Comparison of ENCODE assay signal across 12 cellular contexts in the genomic region with DNA sequence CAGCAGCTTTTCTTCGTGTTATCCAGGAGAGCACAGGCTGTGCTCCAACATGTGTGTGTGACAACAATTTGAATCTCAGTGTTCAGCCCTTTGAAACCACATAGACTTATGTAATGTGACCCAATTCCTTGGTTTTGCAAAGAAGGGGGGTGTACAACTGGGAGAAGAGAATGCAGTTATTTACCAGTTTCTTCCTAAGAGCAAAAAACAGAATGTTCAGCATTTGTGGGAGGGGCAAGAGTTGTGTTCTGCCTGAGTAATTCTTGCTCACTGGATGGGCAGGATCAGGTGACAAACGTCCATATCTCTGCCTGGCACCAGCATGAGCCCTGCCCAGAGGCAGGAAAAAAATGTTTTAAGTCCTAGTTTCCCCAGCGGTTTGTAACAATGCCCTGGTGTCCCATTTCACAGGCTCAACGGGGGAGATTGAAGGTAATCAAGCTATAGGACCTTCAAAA.
DNase-seq lines count a peak whose midpoint lies in the region; ATAC-seq and TF ChIP-seq lines count a peak whose summit lies in the region.
"Had no signal": no experiment of that assay in that cellular context is flagged by ENCODE, and none has a peak within 500 bp of the region (broad histone marks: within the 10 kb centered on the region; RNA-seq: fewer than 3 reads in every experiment).

No MANE protein-coding gene starts in this region.

- no peaks in the 10 kb centered on the region for H3K36me3 ChIP-seq in esophagus muscularis mucosa
- no peaks in the 10 kb centered on the region for H3K36me3 ChIP-seq in CD8-positive, alpha-beta memory T cell (ENCODE audit: insufficient read depth, low read length)

- POLR2A ChIA-PET in CD8-positive, alpha-beta memory T cell (lab: Charles Lee) = no interaction called here

- peak overlapping the region; percentile 46 to 70 (median 64) for H3K27ac ChIP-seq in esophagus muscularis mucosa (replicated peaks in 1 of 4)
- no peak overlapping the region for H3K27ac ChIP-seq in CD8-positive, alpha-beta memory T cell (ENCODE audit: low read depth, low read length)
- H3K27ac ChIP-seq: parathyroid adenoma had no signal

- no peaks in the 10 kb centered on the region for H3K9me3 ChIP-seq in esophagus muscularis mucosa
- no peaks in the 10 kb centered on the region for H3K9me3 ChIP-seq in CD8-positive, alpha-beta memory T cell (ENCODE audit: low read length)

- H3K4me3 ChIP-seq in esophagus muscularis mucosa = no peak overlapping the region
- H3K4me3 ChIP-seq in CD8-positive, alpha-beta memory T cell (ENCODE audit: low read length) = no peak overlapping the region

- peaks cover 19 to 32% (median 23%) of the 10 kb centered on the region in 3 donors for H3K4me1 Mint-ChIP-seq in naive B cell
- peaks cover 16 to 24% (median 23%) of the 10 kb centered on the region in 3 donors for H3K4me1 Mint-ChIP-seq in CD8-positive, alpha-beta memory T cell

- H3K9me3 Mint-ChIP-seq in naive B cell = peaks cover 0 to 4% (median 0%) of the 10 kb centered on the region in 7 donors
- H3K9me3 Mint-ChIP-seq in CD8-positive, alpha-beta memory T cell = peaks cover 0 to 2% (median 0%) of the 10 kb centered on the region in 5 donors
- H3K9me3 Mint-ChIP-seq: CD8-positive, alpha-beta T cell had no signal

- H3K27me3 Mint-ChIP-seq in naive B cell = no peaks in the 10 kb centered on the region
- peaks cover 0 to 22% of the 10 kb centered on the region in 2 donors for H3K27me3 Mint-ChIP-seq in CD8-positive, alpha-beta memory T cell

- ATAC-seq in naive B cell (ENCODE audit: low read depth in 2 of 2) (no peak), GM18873 (IDR thresholded peaks at IDR 0.05; ENCODE audit: low FRiP score, unreplicated experiment) (no peak)
- ATAC-seq: CD8-positive, alpha-beta T cell had no signal

- peaks cover 0 to 27% (median 20%) of the 10 kb centered on the region in 4 donors for H3K4me1 ChIP-seq in esophagus muscularis mucosa
- H3K4me1 ChIP-seq in CD8-positive, alpha-beta memory T cell (ENCODE audit: insufficient read depth, low read length) = peaks cover 6% of the 10 kb centered on the region
- H3K4me1 ChIP-seq: parathyroid adenoma had no signal

- no peaks in the 10 kb centered on the region for H3K36me3 Mint-ChIP-seq in naive B cell
- peaks cover 0 to 1% (median 0%) of the 10 kb centered on the region in 3 donors for H3K36me3 Mint-ChIP-seq in CD8-positive, alpha-beta memory T cell
- H3K36me3 Mint-ChIP-seq: CD8-positive, alpha-beta T cell had no signal

- peak; percentile 41 for TF ChIP-seq EP300 in esophagus muscularis mucosa (IDR thresholded peaks at IDR 0.05)

- 23% methylated on average over 4 of the region's 4 CpGs for WGBS in esophagus muscularis mucosa

- CTCF ChIA-PET in CD8-positive, alpha-beta memory T cell (lab: Charles Lee) = no interaction called here

- H3K4me3 Mint-ChIP-seq in naive B cell = peak overlapping the region in 3 of 8 donors; percentile 2 to 55 (median 30)
- no peak overlapping the region for H3K4me3 Mint-ChIP-seq in CD8-positive, alpha-beta memory T cell
- H3K4me3 Mint-ChIP-seq: CD8-positive, alpha-beta T cell had no signal

- TF ChIP-seq CTCF in esophagus muscularis mucosa (IDR thresholded peaks at IDR 0.05) = no peak

- intact Hi-C loops in esophagus muscularis mucosa (cut with DNase I) = no loop called here

- no peak for TF ChIP-seq POLR2A in esophagus muscularis mucosa (IDR thresholded peaks at IDR 0.05; ENCODE audit: low read depth)

- DNase-seq in AG20443 (ENCODE audit: low spot score) = peak; percentile 28
- DNase-seq in NCI-H2107 treated with DMSO at 0.1 percent for 48 hours (lab: John Stamatoyannopoulos, UW; ENCODE audit: unreplicated experiment) = peak; percentile 55
- no peak for DNase-seq in esophagus muscularis mucosa (ENCODE audit: extremely low spot score)
- DNase-seq in naive B cell = no peak
- no peak for DNase-seq in foreskin melanocyte
- no peak for DNase-seq in CD8-positive, alpha-beta memory T cell
- no peak for DNase-seq in iPS-NIHi7 (ENCODE audit: extremely low spot score)
- DNase-seq: CD8-positive, alpha-beta T cell; KG1; T1000 had no signal

- H3K27ac Mint-ChIP-seq in naive B cell = peak overlapping the region in 5 of 6 donors; percentile 20 to 94 (median 67)
- peak overlapping the region in 2 of 8 donors; percentile 3 to 61 for H3K27ac Mint-ChIP-seq in CD8-positive, alpha-beta memory T cell
- H3K27ac Mint-ChIP-seq: CD8-positive, alpha-beta T cell had no signal

- H3K27me3 ChIP-seq in esophagus muscularis mucosa = no peaks in the 10 kb centered on the region
- H3K27me3 ChIP-seq in CD8-positive, alpha-beta memory T cell (ENCODE audit: insufficient read depth, low read length, poor library complexity, severe bottlenecking) = no peaks in the 10 kb centered on the region

Comparison
In these comparisons a context has a peak if more than half of its experiments do, and no peak if none do; other contexts are left out.
1. DNase-seq: peak in AG20443 (single experiment) and NCI-H2107 treated with DMSO at 0.1 percent for 48 hours (single experiment); none in esophagus muscularis mucosa (single experiment), naive B cell (single experiment), foreskin melanocyte (single experiment), CD8-positive, alpha-beta memory T cell (0 of 5) and iPS-NIHi7 (single experiment).